ENCODE assay signal across 2 cellular contexts in the genomic region with DNA sequence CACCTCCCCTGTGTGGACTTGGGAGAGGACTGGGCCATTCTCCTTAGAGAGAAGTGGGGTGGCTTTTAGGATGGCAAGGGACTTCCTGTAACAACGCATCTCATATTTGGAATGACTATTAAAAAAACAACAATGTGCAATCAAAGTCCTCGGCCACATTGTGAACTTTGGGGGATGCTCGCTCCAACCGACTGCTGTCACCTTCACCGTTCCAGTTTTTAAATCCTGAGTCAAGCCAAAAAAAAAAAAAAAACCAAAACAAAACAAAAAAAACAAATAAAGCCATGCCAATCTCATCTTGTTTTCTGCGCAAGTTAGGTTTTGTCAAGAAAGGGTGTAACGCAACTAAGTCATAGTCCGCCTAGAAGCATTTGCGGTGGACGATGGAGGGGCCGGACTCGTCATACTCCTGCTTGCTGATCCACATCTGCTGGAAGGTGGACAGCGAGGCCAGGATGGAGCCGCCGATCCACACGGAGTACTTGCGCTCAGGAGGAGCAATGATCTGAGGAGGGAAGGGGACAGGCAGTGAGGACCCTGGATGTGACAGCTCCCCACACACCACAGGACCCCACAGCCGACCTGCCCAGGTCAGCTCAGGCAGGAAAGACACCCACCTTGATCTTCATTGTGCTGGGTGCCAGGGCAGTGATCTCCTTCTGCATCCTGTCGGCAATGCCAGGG.
TF ChIP-seq lines count a peak whose summit lies in the region.

No MANE protein-coding gene starts in this region.

TF ChIP-seq in IMR-90, 13 proteins besides CTCF, POLR2A, EP300 and RAD21:
- peak; percentile 59; the same call in 1 of the 2 replicates for TF ChIP-seq CHD1 (IDR thresholded peaks at IDR 0.05; ENCODE audit: low read depth, low read length)

TF ChIP-seq in WTC11, 78 proteins besides CTCF, POLR2A, EP300 and RAD21:
- TF ChIP-seq ZNF232 (CRISPR knock-in tag; IDR thresholded peaks at IDR 0.05) (peak; percentile 14; the same call in 1 of the 2 replicates), ZNF416 (CRISPR knock-in tag; IDR thresholded peaks at IDR 0.05) (peak; percentile 82; the same call in 1 of the 2 replicates), KAT7 (CRISPR knock-in tag; IDR thresholded peaks at IDR 0.05; ENCODE audit: borderline replicate concordance) (0 out of 2 replicates have a peak, but pooled peaks have one; percentile 28)
